Comparison of ENCODE assay signal across 12 cellular contexts in genomic region chr11:12249590-12250260, GRCh38.
DNase-seq lines count a peak whose midpoint lies in the region; TF ChIP-seq lines count a peak whose summit lies in the region.
"Had no signal": no experiment of that assay in that cellular context is flagged by ENCODE, and none has a peak within 500 bp of the region (broad histone marks: within the 10 kb centered on the region; RNA-seq: fewer than 3 reads in every experiment).

No MANE protein-coding gene starts in this region.

- H3K4me3 ChIP-seq in HEK293 (ENCODE audit: low read depth, low read length) (no peak overlapping the region), rectal smooth muscle tissue (ENCODE audit: low read length) (no peak overlapping the region), MG63 (no peak overlapping the region)
- H3K4me3 ChIP-seq: HAP-1 had no signal

- no peaks in the 10 kb centered on the region for H3K36me3 ChIP-seq in HEK293 (ENCODE audit: control insufficient read depth in 2 of 2, insufficient read depth in 1 of 2, low read length in 2 of 2)
- H3K36me3 ChIP-seq in rectal smooth muscle tissue (ENCODE audit: control insufficient read depth, insufficient read depth, low read length) = peaks cover 11% of the 10 kb centered on the region
- H3K36me3 ChIP-seq in MG63 = peaks cover 13% of the 10 kb centered on the region
- H3K36me3 ChIP-seq: HAP-1 had no signal

- CTCF ChIA-PET in HEK293 (lab: Yijun Ruan, JAX) = interaction anchor here (4.6 kb wide), 1 partner anchor 13 kb away, joined by 18 read pairs; no protein-coding TSS in a partner anchor

- H3K27me3 Mint-ChIP-seq in brain = peaks cover 5% of the 10 kb centered on the region
- H3K27me3 Mint-ChIP-seq: activated naive CD8-positive, alpha-beta T cell treated with anti-CD3 and anti-CD28 coated beads, Interleukin-2, amount 10 ng/mL, durations not matched to agents 7 days and 5 days had no signal

- H3K27me3 ChIP-seq in rectal smooth muscle tissue (ENCODE audit: control insufficient read depth, insufficient read depth, low read length) = no peaks in the 10 kb centered on the region
- no peaks in the 10 kb centered on the region for H3K27me3 ChIP-seq in MG63

- TF ChIP-seq CTCF in HEK293 (tag by site-specific recombination; IDR thresholded peaks at IDR 0.05) = no peak
- no peak for TF ChIP-seq CTCF in brain (conservative IDR thresholded peaks at IDR 0.05)

- POLR2A ChIA-PET in HEK293 (lab: Yijun Ruan, JAX) = no interaction called here

- no peak overlapping the region for H3K9ac ChIP-seq in rectal smooth muscle tissue (ENCODE audit: low read length)

- H3K27ac ChIP-seq in HEK293 (ENCODE audit: extremely low read depth, low read depth, low read length) (no peak overlapping the region), rectal smooth muscle tissue (ENCODE audit: low read depth, low read length) (peak overlapping the region; percentile 27)

- peak overlapping the region in 1 of 5 experiments; percentile 10 for H3K4me3 Mint-ChIP-seq in brain
- H3K4me3 Mint-ChIP-seq: activated naive CD8-positive, alpha-beta T cell treated with anti-CD3 and anti-CD28 coated beads, Interleukin-2, amount 10 ng/mL, durations not matched to agents 7 days and 5 days had no signal

- H3K4me1 Mint-ChIP-seq in brain = peaks cover 51% of the 10 kb centered on the region
- H3K4me1 Mint-ChIP-seq: activated naive CD8-positive, alpha-beta T cell treated with anti-CD3 and anti-CD28 coated beads, Interleukin-2, amount 10 ng/mL, durations not matched to agents 7 days and 5 days had no signal

- no peaks in the 10 kb centered on the region for H3K36me3 Mint-ChIP-seq in brain

- DNase-seq in NCI-H2171 (lab: John Stamatoyannopoulos, UW) (peak; percentile 85), MG63 (no peak), midbrain (lab: John Stamatoyannopoulos, UW) (no peak)
- DNase-seq in activated CD4-positive, alpha-beta T cell treated with anti-CD3 and anti-CD28 coated beads for 48 hours = no peak
- DNase-seq in effector CD4-positive, alpha-beta T cell = no peak
- DNase-seq: activated CD4-positive, alpha-beta T cell treated with anti-CD3 and anti-CD28 coated beads for 1 hour; activated naive CD8-positive, alpha-beta T cell treated with anti-CD3 and anti-CD28 coated beads, Interleukin-2, amount 10 ng/mL, durations not matched to agents 7 days and 5 days; islet precursor cell had no signal

- H3K27ac Mint-ChIP-seq in brain = peak overlapping the region in 4 of 5 experiments; percentile 44 to 84 (median 72)
- H3K27ac Mint-ChIP-seq: activated naive CD8-positive, alpha-beta T cell treated with anti-CD3 and anti-CD28 coated beads, Interleukin-2, amount 10 ng/mL, durations not matched to agents 7 days and 5 days had no signal

- H3K9me3 ChIP-seq in HEK293 (ENCODE audit: control insufficient read depth, insufficient read depth, low read depth, low read length) = no peaks in the 10 kb centered on the region
- no peaks in the 10 kb centered on the region for H3K9me3 ChIP-seq in MG63
- H3K9me3 ChIP-seq: HAP-1 had no signal

- H3K4me1 ChIP-seq in HEK293 (ENCODE audit: control insufficient read depth, insufficient read depth, low read length) = no peaks in the 10 kb centered on the region
- H3K4me1 ChIP-seq in rectal smooth muscle tissue (ENCODE audit: control insufficient read depth, insufficient read depth, low read length) = peaks cover 30% of the 10 kb centered on the region
- H3K4me1 ChIP-seq: HAP-1 had no signal

- no peaks in the 10 kb centered on the region for H3K9me3 Mint-ChIP-seq in brain
- H3K9me3 Mint-ChIP-seq: activated naive CD8-positive, alpha-beta T cell treated with anti-CD3 and anti-CD28 coated beads, Interleukin-2, amount 10 ng/mL, durations not matched to agents 7 days and 5 days had no signal

TF ChIP-seq in HEK293, 187 proteins besides CTCF, POLR2A, EP300 and RAD21:
- TF ChIP-seq SCRT1 (tag by site-specific recombination; IDR thresholded peaks at IDR 0.05; ENCODE audit: borderline replicate concordance) = peak; percentile 16; the same call in 1 of the 2 replicates
- TF ChIP-seq ZIC2 (tag by site-specific recombination; IDR thresholded peaks at IDR 0.05) = peak; percentile 29; the same call in 1 of the 2 replicates
- TF ChIP-seq ZNF362 (tag by site-specific recombination; IDR thresholded peaks at IDR 0.05) = no peak
- no peak for TF ChIP-seq ZNF549 (tag by site-specific recombination; IDR thresholded peaks at IDR 0.05)
- TF ChIP-seq ZSCAN23 (tag by site-specific recombination; IDR thresholded peaks at IDR 0.05) = no peak
- TF ChIP-seq ZNF335 (tag by site-specific recombination; conservative IDR thresholded peaks at IDR 0.05) = no peak
- TF ChIP-seq SCRT2 (tag by site-specific recombination; IDR thresholded peaks at IDR 0.05) = peak; percentile 69
- TF ChIP-seq, protein P1, sequence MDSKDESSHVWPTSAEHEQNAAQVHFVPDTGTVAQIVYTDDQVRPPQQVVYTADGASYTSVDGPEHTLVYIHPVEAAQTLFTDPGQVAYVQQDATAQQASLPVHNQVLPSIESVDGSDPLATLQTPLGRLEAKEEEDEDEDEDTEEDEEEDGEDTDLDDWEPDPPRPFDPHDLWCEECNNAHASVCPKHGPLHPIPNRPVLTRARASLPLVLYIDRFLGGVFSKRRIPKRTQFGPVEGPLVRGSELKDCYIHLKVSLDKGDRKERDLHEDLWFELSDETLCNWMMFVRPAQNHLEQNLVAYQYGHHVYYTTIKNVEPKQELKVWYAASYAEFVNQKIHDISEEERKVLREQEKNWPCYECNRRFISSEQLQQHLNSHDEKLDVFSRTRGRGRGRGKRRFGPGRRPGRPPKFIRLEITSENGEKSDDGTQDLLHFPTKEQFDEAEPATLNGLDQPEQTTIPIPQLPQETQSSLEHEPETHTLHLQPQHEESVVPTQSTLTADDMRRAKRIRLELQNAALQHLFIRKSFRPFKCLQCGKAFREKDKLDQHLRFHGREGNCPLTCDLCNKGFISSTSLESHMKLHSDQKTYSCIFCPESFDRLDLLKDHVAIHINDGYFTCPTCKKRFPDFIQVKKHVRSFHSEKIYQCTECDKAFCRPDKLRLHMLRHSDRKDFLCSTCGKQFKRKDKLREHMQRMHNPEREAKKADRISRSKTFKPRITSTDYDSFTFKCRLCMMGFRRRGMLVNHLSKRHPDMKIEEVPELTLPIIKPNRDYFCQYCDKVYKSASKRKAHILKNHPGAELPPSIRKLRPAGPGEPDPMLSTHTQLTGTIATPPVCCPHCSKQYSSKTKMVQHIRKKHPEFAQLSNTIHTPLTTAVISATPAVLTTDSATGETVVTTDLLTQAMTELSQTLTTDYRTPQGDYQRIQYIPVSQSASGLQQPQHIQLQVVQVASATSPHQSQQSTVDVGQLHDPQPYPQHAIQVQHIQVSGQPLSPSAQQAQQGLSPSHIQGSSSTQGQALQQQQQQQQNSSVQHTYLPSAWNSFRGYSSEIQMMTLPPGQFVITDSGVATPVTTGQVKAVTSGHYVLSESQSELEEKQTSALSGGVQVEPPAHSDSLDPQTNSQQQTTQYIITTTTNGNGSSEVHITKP (tag by site-specific recombination; IDR thresholded peaks at IDR 0.05) = no peak
- no peak for TF ChIP-seq ZNF426 (tag by site-specific recombination; IDR thresholded peaks at IDR 0.05)
